Comparison of ENCODE assay signal across 19 cellular contexts in the genomic region with DNA sequence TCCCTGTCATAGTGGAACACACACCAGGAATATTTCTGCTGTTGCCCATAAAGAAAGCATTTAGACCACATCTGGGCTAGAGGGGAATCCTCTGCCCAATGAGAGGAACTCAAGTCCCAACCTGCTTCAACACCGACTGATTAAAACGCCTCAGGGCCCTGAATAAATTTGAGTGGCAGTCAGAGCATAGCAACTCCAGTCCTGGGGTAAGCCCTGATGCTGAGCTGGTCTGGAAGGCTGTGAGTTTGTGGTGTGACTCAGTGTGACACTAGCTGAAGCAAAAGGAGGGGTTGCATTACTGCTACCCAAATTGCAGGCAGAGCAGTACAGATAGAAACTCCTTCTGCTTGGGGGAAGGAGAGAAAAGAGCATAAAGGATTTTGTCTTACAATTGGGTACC.
"Had no signal": no experiment of that assay in that cellular context is flagged by ENCODE, and none has a peak within 500 bp of the region (broad histone marks: within the 10 kb centered on the region; RNA-seq: fewer than 3 reads in every experiment).

No MANE protein-coding gene starts in this region.

- H3K4me3 ChIP-seq: coronary artery, gastroesophageal sphincter, left ventricle myocardium inferior, lower lobe of right lung, psoas muscle, right lobe of liver, tibial artery, upper lobe of left lung, uterus had no signal

- ATAC-seq: gastroesophageal sphincter; left cardiac atrium; lower lobe of right lung; psoas muscle; right lobe of liver; stimulated activated memory B cell treated with anti-CD40 and anti-IgM and Interleukin-4, amounts not matched to agents 10 μg/mL and 1 μg/mL and 100 μg/mL, for 72 hours had no signal

- DNase-seq: effector CD4-positive, alpha-beta T cell; endodermal cell; glutamatergic neuron; left cardiac atrium; left ventricle myocardium inferior; lower lobe of right lung; mesenchymal stem cell; midbrain; occipital lobe; psoas muscle; retina; right lobe of liver; stimulated activated CD4-positive, alpha-beta T cell treated with anti-CD3 and anti-CD28 coated beads, Interleukin-4, amount 100 ng/mL, for 24 hours; tibial artery; upper lobe of left lung; uterus had no signal

- H3K27me3 ChIP-seq: gastroesophageal sphincter, right lobe of liver, tibial artery, upper lobe of left lung, uterus had no signal

- H3K4me1 ChIP-seq: gastroesophageal sphincter, left ventricle myocardium inferior, lower lobe of right lung, psoas muscle, right lobe of liver, tibial artery, upper lobe of left lung, uterus had no signal

- H3K36me3 ChIP-seq: gastroesophageal sphincter, left ventricle myocardium inferior, lower lobe of right lung, right lobe of liver, tibial artery, upper lobe of left lung, uterus had no signal

- H3K27ac ChIP-seq: coronary artery, gastroesophageal sphincter, left ventricle myocardium inferior, lower lobe of right lung, psoas muscle, right lobe of liver, tibial artery, upper lobe of left lung, uterus had no signal

- H3K9me3 ChIP-seq: gastroesophageal sphincter, left ventricle myocardium inferior, lower lobe of right lung, psoas muscle, right lobe of liver, tibial artery, upper lobe of left lung, uterus had no signal
